Comparison of ENCODE assay signal across 13 cellular contexts in the genomic region with DNA sequence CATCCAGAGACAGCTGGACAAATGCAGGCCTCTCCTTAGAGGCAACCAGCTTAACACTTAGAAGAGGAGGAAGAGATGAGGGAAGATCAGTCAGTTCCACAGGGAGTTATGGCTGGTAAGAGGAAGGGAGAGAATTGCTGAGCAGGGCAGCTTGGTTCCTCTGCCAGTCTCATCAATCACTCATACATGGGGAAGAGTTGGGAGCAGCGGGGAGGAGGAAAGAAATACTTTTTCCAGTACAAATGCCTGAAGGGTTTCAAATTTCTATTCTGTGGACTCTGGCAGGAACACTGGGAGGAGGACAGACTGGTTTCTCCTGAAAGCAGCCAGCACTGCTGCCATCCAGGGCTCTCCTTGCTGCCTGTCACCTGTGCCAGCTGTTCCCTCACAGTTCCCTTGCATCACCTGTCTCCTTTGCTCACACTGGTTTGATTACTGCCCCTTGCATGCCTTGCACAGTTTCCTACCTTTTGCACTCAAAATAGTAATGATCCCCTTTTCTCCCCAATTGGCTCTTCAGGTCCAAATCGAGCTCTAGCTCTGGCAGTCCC. TPM values are rescaled to one million over a fixed set of nuclear protein-coding genes. Genes with fewer than 3 reads are reported as not detected.
DNase-seq lines count a peak whose midpoint lies in the region; ATAC-seq and TF ChIP-seq lines count a peak whose summit lies in the region.
"Had no signal": no experiment of that assay in that cellular context is flagged by ENCODE, and none has a peak within 500 bp of the region (broad histone marks: within the 10 kb centered on the region; RNA-seq: fewer than 3 reads in every experiment).

No MANE protein-coding gene starts in this region.

- H3K27ac Mint-ChIP-seq in immature natural killer cell: no peak overlapping the region
- H3K27ac Mint-ChIP-seq: activated CD8-positive, alpha-beta T cell treated with anti-CD3 and anti-CD28 coated beads, Interleukin-2, amount 10 ng/mL, durations not matched to agents 7 days and 5 days; CD4-positive, alpha-beta T cell; memory B cell; stimulated activated naive B cell treated with anti-CD40 and anti-IgM and Interleukin-4, amounts not matched to agents 10 μg/mL and 1 μg/mL and 100 μg/mL, for 72 hours had no signal

- ATAC-seq in GM21786 (IDR thresholded peaks at IDR 0.05; ENCODE audit: unreplicated experiment): no peak
- no peak for ATAC-seq in HG03460 (IDR thresholded peaks at IDR 0.05; ENCODE audit: unreplicated experiment)
- ATAC-seq: activated CD8-positive, alpha-beta T cell treated with anti-CD3 and anti-CD28 coated beads, Interleukin-2, amount 10 ng/mL, durations not matched to agents 7 days and 5 days; stimulated activated naive B cell treated with anti-CD40 and anti-IgM and Interleukin-4, amounts not matched to agents 10 μg/mL and 1 μg/mL and 100 μg/mL, for 72 hours had no signal

- peaks cover 0 to 2% (median 0%) of the 10 kb centered on the region in 6 donors for H3K9me3 Mint-ChIP-seq in immature natural killer cell
- H3K9me3 Mint-ChIP-seq: CD4-positive, alpha-beta T cell; memory B cell; stimulated activated naive B cell treated with anti-CD40 and anti-IgM and Interleukin-4, amounts not matched to agents 10 μg/mL and 1 μg/mL and 100 μg/mL, for 72 hours had no signal

- H3K4me3 Mint-ChIP-seq in immature natural killer cell: no peak overlapping the region
- H3K4me3 Mint-ChIP-seq: activated CD8-positive, alpha-beta T cell treated with anti-CD3 and anti-CD28 coated beads, Interleukin-2, amount 10 ng/mL, durations not matched to agents 7 days and 5 days; CD4-positive, alpha-beta T cell; memory B cell; stimulated activated naive B cell treated with anti-CD40 and anti-IgM and Interleukin-4, amounts not matched to agents 10 μg/mL and 1 μg/mL and 100 μg/mL, for 72 hours had no signal

- no peaks in the 10 kb centered on the region for H3K36me3 Mint-ChIP-seq in immature natural killer cell
- H3K36me3 Mint-ChIP-seq: memory B cell had no signal

- no peak overlapping the region for H3K4me3 ChIP-seq in parathyroid adenoma (ENCODE audit: low read depth, low read length)
- H3K4me3 ChIP-seq: skin epidermis had no signal

- no peaks in the 10 kb centered on the region for H3K9me3 ChIP-seq in parathyroid adenoma (ENCODE audit: control insufficient read depth, low read length)

- H3K36me3 ChIP-seq in parathyroid adenoma (ENCODE audit: control insufficient read depth, insufficient read depth, low read length): no peaks in the 10 kb centered on the region

- no peak overlapping the region for H3K4me2 ChIP-seq in parathyroid adenoma (ENCODE audit: low read length)

- H3K79me2 ChIP-seq in parathyroid adenoma: no peaks in the 10 kb centered on the region

- TF ChIP-seq CTCF in parathyroid adenoma (IDR thresholded peaks at IDR 0.05): no peak

- DNase-seq in ELF-1 (ENCODE audit: low read depth, low spot score) (peak; percentile 36), NCI-H446 (lab: John Stamatoyannopoulos, UW) (peak; percentile 32 to 73), cerebellar cortex (ENCODE audit: low spot score) (peak; percentile 49), immature natural killer cell (no peak)
- DNase-seq in central memory CD4-positive, alpha-beta T cell: no peak
- DNase-seq: activated CD8-positive, alpha-beta T cell treated with anti-CD3 and anti-CD28 coated beads, Interleukin-2, amount 10 ng/mL, durations not matched to agents 7 days and 5 days; CD4-positive, alpha-beta T cell; stimulated activated naive B cell treated with anti-CD40 and anti-IgM and Interleukin-4, amounts not matched to agents 10 μg/mL and 1 μg/mL and 100 μg/mL, for 72 hours had no signal

- peaks cover 0 to 7% (median 1%) of the 10 kb centered on the region in 3 donors for H3K27me3 Mint-ChIP-seq in immature natural killer cell (ENCODE audit: low read depth in 3 of 3)
- H3K27me3 Mint-ChIP-seq: CD4-positive, alpha-beta T cell; stimulated activated naive B cell treated with anti-CD40 and anti-IgM and Interleukin-4, amounts not matched to agents 10 μg/mL and 1 μg/mL and 100 μg/mL, for 72 hours had no signal

- peak overlapping the region; percentile 7 for H2AFZ ChIP-seq in parathyroid adenoma

- no peaks in the 10 kb centered on the region for H3K4me1 Mint-ChIP-seq in immature natural killer cell
- H3K4me1 Mint-ChIP-seq: memory B cell; stimulated activated naive B cell treated with anti-CD40 and anti-IgM and Interleukin-4, amounts not matched to agents 10 μg/mL and 1 μg/mL and 100 μg/mL, for 72 hours had no signal

- H3K27me3 ChIP-seq in parathyroid adenoma (ENCODE audit: control insufficient read depth, insufficient read depth, low read length): no peaks in the 10 kb centered on the region

- no peak overlapping the region for H3K27ac ChIP-seq in parathyroid adenoma
- H3K27ac ChIP-seq: skin epidermis had no signal

- peaks cover 5% of the 10 kb centered on the region for H3K4me1 ChIP-seq in parathyroid adenoma

- H3K9ac ChIP-seq in parathyroid adenoma: no peak overlapping the region

RNA-seq across cellular contexts. Expression of a gene that starts 59.5 kb away (rescaled TPM):
- 10 to 100 TPM; 11.9 to 17.6 (median 13.6) TPM for polyA plus RNA-seq in immature natural killer cell

Comparison
In these comparisons a context has a peak if more than half of its experiments do, and no peak if none do; other contexts are left out.
1. DNase-seq: peak in ELF-1 (single experiment), NCI-H446 (2 of 2) and cerebellar cortex (single experiment); none in immature natural killer cell (0 of 3) and central memory CD4-positive, alpha-beta T cell (single experiment).